In the genomic region with DNA sequence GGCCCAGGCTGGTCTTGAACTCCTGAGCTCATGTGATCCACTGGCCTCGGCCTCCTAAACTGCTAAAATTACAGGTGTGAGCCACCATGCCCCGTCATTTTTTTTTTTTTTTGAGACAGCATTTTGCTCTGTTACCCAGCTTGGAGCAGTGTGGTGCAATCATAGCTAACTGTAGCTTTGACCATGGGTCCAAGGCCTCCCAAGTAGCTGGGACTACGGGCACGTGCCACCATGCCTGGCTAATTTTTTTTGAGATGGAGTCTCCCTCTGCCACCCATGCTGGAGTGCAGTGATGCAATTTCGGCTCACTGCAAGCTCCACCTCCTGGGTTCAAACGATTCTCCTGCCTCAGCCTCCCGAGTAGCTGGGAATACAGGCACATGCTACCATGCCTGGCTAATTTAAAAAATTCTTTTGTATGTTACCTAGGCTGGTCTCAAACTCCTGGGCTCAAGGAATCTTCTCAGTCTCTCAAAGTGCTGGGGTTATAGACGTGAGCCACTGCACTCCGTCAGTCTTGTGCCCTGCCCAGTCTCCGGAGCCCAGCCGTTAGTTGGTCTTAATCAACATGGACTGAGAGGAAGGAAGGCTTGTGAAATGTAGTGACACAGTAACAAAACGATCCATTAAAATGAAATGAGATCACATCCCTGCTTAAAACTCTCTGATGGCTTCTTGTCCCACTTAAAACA, we compare ENCODE assay signal across 17 cellular contexts. TPM values are rescaled to one million over a fixed set of nuclear protein-coding genes. Genes with fewer than 3 reads are reported as not detected.
"Had no signal": no experiment of that assay in that cellular context is flagged by ENCODE, and none has a peak within 500 bp of the region (broad histone marks: within the 10 kb centered on the region; RNA-seq: fewer than 3 reads in every experiment).

No MANE protein-coding gene starts in this region.

- H3K9me3 Mint-ChIP-seq: activated CD4-positive, alpha-beta T cell treated with anti-CD3 and anti-CD28 coated beads, Interleukin-2, amount 10 ng/mL, durations not matched to agents 7 days and 5 days; T-helper 1 cell treated with Interleukin-12 subunit alpha and Interleukin-12 subunit beta and Interleukin-4 antibody, amounts not matched to agents 30 μg/mL and 1 μg/mL, for 36 hours had no signal

- DNase-seq: activated B cell treated with CpG ODN at 0.5 μM for 24 hours; activated CD4-positive, alpha-beta T cell treated with anti-CD3 and anti-CD28 coated beads, Interleukin-2, amount 10 ng/mL, durations not matched to agents 7 days and 5 days; activated naive CD4-positive, alpha-beta T cell treated with anti-CD3 and anti-CD28 coated beads, Interleukin-2, amount 10 ng/mL, durations not matched to agents 7 days and 5 days; activated T-cell treated with anti-CD3 and anti-CD28 coated beads for 4 hours; effector CD4-positive, alpha-beta T cell; kidney; naive thymus-derived CD8-positive, alpha-beta T cell; stimulated activated CD4-positive, alpha-beta T cell treated with anti-CD3 and anti-CD28 coated beads, Interleukin-4, amount 100 ng/mL, for 1 hour; stimulated activated CD8-positive, alpha-beta memory T cell treated with anti-CD3 and anti-CD28 coated beads, Interleukin-4, amount 100 ng/mL, for 48 hours; stimulated activated naive CD8-positive, alpha-beta T cell treated with anti-CD3 and anti-CD28 coated beads, Interleukin-15, Interleukin-2, amounts not matched to agents 100 U/mL and 50 U/mL, for 24 hours had no signal

- H3K27ac ChIP-seq: cardiac muscle cell, gastroesophageal sphincter had no signal

- H3K27ac Mint-ChIP-seq: activated B cell treated with CpG ODN at 0.5 μM for 24 hours; activated CD4-positive, alpha-beta T cell treated with anti-CD3 and anti-CD28 coated beads, Interleukin-2, amount 10 ng/mL, durations not matched to agents 7 days and 5 days; activated naive CD4-positive, alpha-beta T cell treated with anti-CD3 and anti-CD28 coated beads, Interleukin-2, amount 10 ng/mL, durations not matched to agents 7 days and 5 days; activated T-helper 2 cell treated with anti-CD3 and anti-CD28 coated beads, Interferon-gamma antibody, Interleukin-2, Interleukin-4, amounts not matched to agents 10 μg/mL and 5 μg/mL and 100 μg/mL, durations not matched to agents 14 hours and 24 hours and 36 hours; naive thymus-derived CD8-positive, alpha-beta T cell; T-helper 1 cell treated with Interleukin-12 subunit alpha and Interleukin-12 subunit beta and Interleukin-4 antibody, amounts not matched to agents 30 μg/mL and 1 μg/mL, for 36 hours had no signal

- H3K4me1 ChIP-seq: gastroesophageal sphincter had no signal

- H3K36me3 Mint-ChIP-seq: activated naive CD4-positive, alpha-beta T cell treated with anti-CD3 and anti-CD28 coated beads, Interleukin-2, amount 10 ng/mL, durations not matched to agents 7 days and 5 days; naive thymus-derived CD8-positive, alpha-beta T cell had no signal

- H3K36me3 ChIP-seq: cardiac muscle cell, gastroesophageal sphincter had no signal

- H3K27me3 Mint-ChIP-seq: activated CD4-positive, alpha-beta T cell treated with anti-CD3 and anti-CD28 coated beads, Interleukin-2, amount 10 ng/mL, durations not matched to agents 7 days and 5 days had no signal

- H3K4me3 ChIP-seq: cardiac muscle cell, gastroesophageal sphincter had no signal

- ATAC-seq: naive thymus-derived CD8-positive, alpha-beta T cell; stimulated activated naive CD8-positive, alpha-beta T cell treated with anti-CD3 and anti-CD28 coated beads, Interleukin-15, Interleukin-2, amounts not matched to agents 100 U/mL and 50 U/mL, for 24 hours had no signal

- H3K4me3 Mint-ChIP-seq: activated B cell treated with CpG ODN at 0.5 μM for 24 hours; activated CD4-positive, alpha-beta T cell treated with anti-CD3 and anti-CD28 coated beads, Interleukin-2, amount 10 ng/mL, durations not matched to agents 7 days and 5 days; activated naive CD4-positive, alpha-beta T cell treated with anti-CD3 and anti-CD28 coated beads, Interleukin-2, amount 10 ng/mL, durations not matched to agents 7 days and 5 days; T-helper 1 cell treated with Interleukin-12 subunit alpha and Interleukin-12 subunit beta and Interleukin-4 antibody, amounts not matched to agents 30 μg/mL and 1 μg/mL, for 36 hours had no signal

- H3K27me3 ChIP-seq: cardiac muscle cell had no signal

- FAIRE-seq: kidney, TTC549 had no signal

RNA-seq across cellular contexts. Expression of gene LRG1, which starts 1.4 kb away (rescaled TPM):
- total RNA-seq: naive thymus-derived CD8-positive, alpha-beta T cell; osteoblast had no signal
- polyA plus RNA-seq: naive thymus-derived CD8-positive, alpha-beta T cell had no signal

RNA-seq across cellular contexts. Expression of gene PLIN5, which starts 6.2 kb away (rescaled TPM):
- total RNA-seq: activated CD4-positive, alpha-beta T cell treated with anti-CD3 and anti-CD28 coated beads, Interleukin-2, amount 10 ng/mL, durations not matched to agents 7 days and 5 days; activated CD8-positive, alpha-beta memory T cell treated with anti-CD3 and anti-CD28 coated beads for 36 hours had no signal

RNA-seq across cellular contexts. Expression of gene SEMA6B, which starts 18.2 kb away (rescaled TPM):
- total RNA-seq: activated CD4-positive, alpha-beta T cell treated with anti-CD3 and anti-CD28 coated beads, Interleukin-2, amount 10 ng/mL, durations not matched to agents 7 days and 5 days; activated CD8-positive, alpha-beta memory T cell treated with anti-CD3 and anti-CD28 coated beads for 36 hours; activated T-helper 2 cell treated with anti-CD3 and anti-CD28 coated beads, Interferon-gamma antibody, Interleukin-2, Interleukin-4, amounts not matched to agents 10 μg/mL and 5 μg/mL and 100 μg/mL, durations not matched to agents 14 hours and 24 hours and 36 hours had no signal
- polyA plus RNA-seq: naive thymus-derived CD8-positive, alpha-beta T cell had no signal

RNA-seq across cellular contexts. Expression of gene PLIN4, which starts 23.0 kb away (rescaled TPM):
- total RNA-seq: activated B cell treated with CpG ODN at 0.5 μM for 24 hours; activated CD4-positive, alpha-beta T cell treated with anti-CD3 and anti-CD28 coated beads, Interleukin-2, amount 10 ng/mL, durations not matched to agents 7 days and 5 days; activated CD8-positive, alpha-beta memory T cell treated with anti-CD3 and anti-CD28 coated beads for 36 hours had no signal
